Comparison of ENCODE assay signal across 20 cellular contexts in the genomic region with DNA sequence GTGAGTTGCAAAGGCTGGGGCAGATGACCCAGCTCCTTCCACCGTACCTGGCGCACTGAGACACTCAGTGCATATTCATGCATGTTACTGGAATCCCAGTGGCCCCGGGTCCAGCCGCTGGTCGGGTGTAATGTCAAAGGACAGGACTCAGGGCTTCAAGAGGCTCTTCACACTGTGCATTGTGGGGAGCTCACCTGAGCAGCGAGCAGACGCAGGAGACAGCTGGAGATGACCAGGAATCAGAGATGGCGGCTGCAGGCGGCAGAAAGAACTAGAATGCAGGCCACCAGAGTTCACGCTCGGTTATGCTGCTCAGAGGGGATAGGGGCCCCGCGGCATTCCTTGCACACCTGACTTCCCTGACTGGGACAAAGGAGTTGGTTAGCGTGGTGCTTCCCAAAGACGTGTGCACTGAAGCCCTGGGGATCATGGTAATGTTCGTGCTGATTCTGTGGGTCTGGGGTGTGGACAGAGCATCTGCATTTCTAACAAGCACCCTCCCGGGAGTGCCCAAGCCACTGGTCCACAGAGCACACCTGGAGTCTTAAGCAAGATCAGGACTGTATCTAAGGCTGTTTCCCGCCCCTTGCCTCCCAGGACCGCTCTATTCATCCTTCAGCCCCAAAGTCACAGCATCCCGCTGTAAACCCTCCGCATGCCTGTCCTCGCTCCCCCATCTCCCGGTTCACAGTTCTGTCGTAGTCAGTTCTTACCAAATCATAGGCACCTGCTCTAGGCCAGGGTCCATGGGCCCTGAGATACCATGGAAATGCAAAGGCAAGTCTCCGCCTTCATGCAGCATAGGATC.
"Had no signal": no experiment of that assay in that cellular context is flagged by ENCODE, and none has a peak within 500 bp of the region (broad histone marks: within the 10 kb centered on the region; RNA-seq: fewer than 3 reads in every experiment).

No MANE protein-coding gene starts in this region.

- H3K27me3 ChIP-seq: adrenal gland, cardiac muscle cell, esophagus squamous epithelium, ovary, sigmoid colon, uterus had no signal

- H3K4me1 Mint-ChIP-seq: nephron, WTC11 had no signal

- H3K4me3 ChIP-seq: adrenal gland, cardiac muscle cell, coronary artery, esophagus squamous epithelium, ovary, sigmoid colon, uterus had no signal

- H3K9me3 ChIP-seq: adrenal gland, esophagus squamous epithelium, ovary, sigmoid colon, uterus had no signal

- H3K27me3 Mint-ChIP-seq: activated CD8-positive, alpha-beta T cell treated with anti-CD3 and anti-CD28 coated beads for 36 hours had no signal

- H3K4me1 ChIP-seq: adrenal gland, uterus had no signal

- H3K36me3 ChIP-seq: cardiac muscle cell, ovary, uterus had no signal

- H3K27ac ChIP-seq: cardiac muscle cell, esophagus squamous epithelium, ovary, uterus had no signal

- H3K9me3 Mint-ChIP-seq: activated CD8-positive, alpha-beta T cell treated with anti-CD3 and anti-CD28 coated beads for 36 hours; nephron; WTC11 had no signal

- ATAC-seq: activated CD8-positive, alpha-beta T cell treated with anti-CD3 and anti-CD28 coated beads for 36 hours; WTC11 had no signal

- DNase-seq: activated CD4-positive, alpha-beta T cell treated with anti-CD3 and anti-CD28 coated beads for 4 hours; activated CD8-positive, alpha-beta memory T cell treated with anti-CD3 and anti-CD28 coated beads, Interleukin-2, amount 50 U/mL, for 4 hours; activated CD8-positive, alpha-beta T cell treated with anti-CD3 and anti-CD28 coated beads for 36 hours; activated naive CD4-positive, alpha-beta T cell treated with Interleukin-2 at 50 U/mL for 16 hours; effector CD4-positive, alpha-beta T cell; esophagus squamous epithelium; glutamatergic neuron; hypothalamus; kidney glomerular epithelial cell; mesenchymal stem cell; ovary; sigmoid colon; stimulated activated CD4-positive, alpha-beta T cell treated with anti-CD3 and anti-CD28 coated beads, Interleukin-1b, Interleukin-23, amount 100 ng/mL, for 48 hours; T-helper 2 cell; uterus had no signal

- H3K27ac Mint-ChIP-seq: activated CD8-positive, alpha-beta T cell treated with anti-CD3 and anti-CD28 coated beads for 36 hours; nephron; WTC11 had no signal

- H3K36me3 Mint-ChIP-seq: WTC11 had no signal

- H3K4me3 Mint-ChIP-seq: activated CD8-positive, alpha-beta T cell treated with anti-CD3 and anti-CD28 coated beads for 36 hours; nephron; WTC11 had no signal
